ENCODE assay signal across 14 cellular contexts in genomic region chr6:3996349-3996748, GRCh38.
DNase-seq lines count a peak whose midpoint lies in the region; TF ChIP-seq lines count a peak whose summit lies in the region.
"Had no signal": no experiment of that assay in that cellular context is flagged by ENCODE, and none has a peak within 500 bp of the region (broad histone marks: within the 10 kb centered on the region; RNA-seq: fewer than 3 reads in every experiment).

No MANE protein-coding gene starts in this region.

- H3K23ac ChIP-seq in mesenchymal stem cell (ENCODE audit: low read length in 2 of 2) = no peak overlapping the region

- no peak overlapping the region for H2AK5ac ChIP-seq in mesenchymal stem cell (ENCODE audit: low read length, severe bottlenecking)

- H4K8ac ChIP-seq in mesenchymal stem cell (ENCODE audit: low read length) = no peak overlapping the region

- H3K4me1 Mint-ChIP-seq in chondrocyte (ENCODE audit: low read depth) (peaks cover 31% of the 10 kb centered on the region), neural progenitor cell (peaks cover 34% of the 10 kb centered on the region)

- in situ Hi-C loops in GM23248 (cut with MboI) = no loop called here

- no peaks in the 10 kb centered on the region for H3K9me2 ChIP-seq in GM23248 (ENCODE audit: insufficient read depth)

- no peak overlapping the region for H2BK5ac ChIP-seq in mesenchymal stem cell (ENCODE audit: low read depth, low read length, poor library complexity, severe bottlenecking)

- H3K4me3 Mint-ChIP-seq in chondrocyte (ENCODE audit: unreplicated experiment) (no peak overlapping the region), neural progenitor cell (no peak overlapping the region)
- H3K4me3 Mint-ChIP-seq: CD8-positive, alpha-beta memory T cell had no signal

- H3K36me3 ChIP-seq in GM23248 (ENCODE audit: low read depth) = no peaks in the 10 kb centered on the region
- H3K36me3 ChIP-seq in mesenchymal stem cell (ENCODE audit: control insufficient read depth in 1 of 2, insufficient read depth in 2 of 2, low read depth in 1 of 2, low read length in 2 of 2) = no peaks in the 10 kb centered on the region
- no peaks in the 10 kb centered on the region for H3K36me3 ChIP-seq in neural progenitor cell
- H3K36me3 ChIP-seq: BLaER1 had no signal

- no peak overlapping the region for H2BK120ac ChIP-seq in mesenchymal stem cell (ENCODE audit: low read depth, low read length)

- no peak overlapping the region for H3K4ac ChIP-seq in mesenchymal stem cell (ENCODE audit: low read depth in 1 of 2, low read length in 2 of 2)

- H3K27me3 ChIP-seq in GM23248 (replicated peaks; ENCODE audit: insufficient read depth) = no peaks in the 10 kb centered on the region
- H3K27me3 ChIP-seq in mesenchymal stem cell (ENCODE audit: control insufficient read depth in 1 of 2, insufficient read depth in 1 of 2, low read length in 2 of 2) = no peaks in the 10 kb centered on the region
- no peaks in the 10 kb centered on the region for H3K27me3 ChIP-seq in neural progenitor cell
- H3K27me3 ChIP-seq: BLaER1 had no signal

- H3F3A ChIP-seq in GM23248 (ENCODE audit: insufficient read depth) (peaks cover 25% of the 10 kb centered on the region), neural progenitor cell (ENCODE audit: low read depth) (peaks cover 6% of the 10 kb centered on the region)

- H4K20me1 ChIP-seq in GM23248 (ENCODE audit: insufficient read depth) (no peaks in the 10 kb centered on the region), neural progenitor cell (ENCODE audit: low read depth) (peaks cover 71% of the 10 kb centered on the region)

- peaks cover 76% of the 10 kb centered on the region for H3K79me2 ChIP-seq in GM23248 (ENCODE audit: insufficient read depth)
- H3K79me2 ChIP-seq in neural progenitor cell (ENCODE audit: low read depth) = peaks cover 71% of the 10 kb centered on the region

- no peak for TF ChIP-seq CTCF in chondrocyte (IDR thresholded peaks at IDR 0.05)
- TF ChIP-seq CTCF in neural progenitor cell (IDR thresholded peaks at IDR 0.05) = no peak

- H3K79me1 ChIP-seq in mesenchymal stem cell (replicated peaks; ENCODE audit: low read length, poor library complexity, severe bottlenecking) = peaks cover 21% of the 10 kb centered on the region

- no peak overlapping the region for H3K18ac ChIP-seq in mesenchymal stem cell (ENCODE audit: low read depth in 1 of 2, low read length in 2 of 2)

- H3K27me3 Mint-ChIP-seq in chondrocyte (ENCODE audit: low read depth) = no peaks in the 10 kb centered on the region
- no peaks in the 10 kb centered on the region for H3K27me3 Mint-ChIP-seq in neural progenitor cell (ENCODE audit: insufficient read depth, low read depth)
- H3K27me3 Mint-ChIP-seq: CD8-positive, alpha-beta memory T cell had no signal

- H3K4me2 ChIP-seq in GM23248 (ENCODE audit: unreplicated experiment) (no peak overlapping the region), mesenchymal stem cell (ENCODE audit: low read length, poor library complexity, severe bottlenecking) (no peak overlapping the region), neural progenitor cell (peak overlapping the region; percentile 35)
- H3K4me2 ChIP-seq: BLaER1 had no signal

- H3K4me1 ChIP-seq in GM23248 (ENCODE audit: insufficient read depth) (peaks cover 17% of the 10 kb centered on the region), mesenchymal stem cell (ENCODE audit: control insufficient read depth, insufficient read depth, low read depth, low read length) (peaks cover 2% of the 10 kb centered on the region), neural progenitor cell (peaks cover 20% of the 10 kb centered on the region)

- H3K9me3 ChIP-seq in GM23248 (ENCODE audit: low read depth) = no peaks in the 10 kb centered on the region
- H3K9me3 ChIP-seq in mesenchymal stem cell (ENCODE audit: control insufficient read depth, low read length) = no peaks in the 10 kb centered on the region
- no peaks in the 10 kb centered on the region for H3K9me3 ChIP-seq in neural progenitor cell (ENCODE audit: low read depth)
- H3K9me3 ChIP-seq: BLaER1, Caco-2 had no signal

- H3K27ac ChIP-seq in GM23248 = peak overlapping the region; percentile 83
- H3K27ac ChIP-seq in mesenchymal stem cell (ENCODE audit: low read length, poor library complexity, severe bottlenecking) = no peak overlapping the region
- H3K27ac ChIP-seq in neural progenitor cell = no peak overlapping the region
- H3K27ac ChIP-seq: BLaER1 had no signal

- WGBS in GM23248 (ENCODE audit: low coverage in 1 of 2, low lambda C conversion rate in 2 of 2, missing lambda C conversion rate in 2 of 2), 2 experiments = 71 to 74% methylated on average over 4 of the region's 4 CpGs
- WGBS in mesenchymal stem cell = 100% methylated on average over 1 of the region's 4 CpGs

- H3K36me3 Mint-ChIP-seq in chondrocyte (ENCODE audit: low read depth) = no peaks in the 10 kb centered on the region
- H3K36me3 Mint-ChIP-seq in neural progenitor cell = peaks cover 3% of the 10 kb centered on the region

- no peaks in the 10 kb centered on the region for H3K9me3 Mint-ChIP-seq in chondrocyte (ENCODE audit: low read depth)
- no peaks in the 10 kb centered on the region for H3K9me3 Mint-ChIP-seq in neural progenitor cell
- H3K9me3 Mint-ChIP-seq: CD8-positive, alpha-beta memory T cell had no signal

- H2AFZ ChIP-seq in GM23248 (no peak overlapping the region), mesenchymal stem cell (ENCODE audit: low read depth, low read length) (no peak overlapping the region), neural progenitor cell (replicated peaks) (no peak overlapping the region)

- no peak for DNase-seq in GM23248
- DNase-seq in chondrocyte (ENCODE audit: low spot score) = no peak
- DNase-seq in mesenchymal stem cell = no peak
- no peak for DNase-seq in neural progenitor cell (ENCODE audit: low spot score)
- DNase-seq in NCI-H1105 (lab: John Stamatoyannopoulos, UW) = no peak
- no peak for DNase-seq in iPS-NIHi7 (ENCODE audit: extremely low spot score)
- no peak for DNase-seq in SW480 (ENCODE audit: low spot score)
- DNase-seq: 8988T; AML-193; Caco-2; CD8-positive, alpha-beta memory T cell; DND-41; GDM1 had no signal

- H3K4me3 ChIP-seq in GM23248 = no peak overlapping the region
- no peak overlapping the region for H3K4me3 ChIP-seq in mesenchymal stem cell (ENCODE audit: insufficient read depth in 1 of 2, low read depth in 1 of 2, low read length in 2 of 2)
- no peak overlapping the region for H3K4me3 ChIP-seq in neural progenitor cell
- H3K4me3 ChIP-seq: BLaER1 had no signal

- no peak overlapping the region for H3K14ac ChIP-seq in mesenchymal stem cell (ENCODE audit: low read length in 2 of 2)

- peak overlapping the region; percentile 93 for H3K27ac Mint-ChIP-seq in chondrocyte (ENCODE audit: unreplicated experiment)
- no peak overlapping the region for H3K27ac Mint-ChIP-seq in neural progenitor cell

- H2BK15ac ChIP-seq in mesenchymal stem cell (ENCODE audit: low read depth, poor library complexity, severe bottlenecking) = no peak overlapping the region

- H4K91ac ChIP-seq in mesenchymal stem cell (ENCODE audit: low read length) = no peak overlapping the region

- no peak overlapping the region for H3K9ac ChIP-seq in GM23248
- H3K9ac ChIP-seq in mesenchymal stem cell (ENCODE audit: low read length) = peak overlapping the region; percentile 87
- no peak overlapping the region for H3K9ac ChIP-seq in neural progenitor cell
- H3K9ac ChIP-seq: BLaER1 had no signal

- no peak overlapping the region for H2BK12ac ChIP-seq in mesenchymal stem cell (ENCODE audit: low read length in 2 of 2)
